In the genomic region with DNA sequence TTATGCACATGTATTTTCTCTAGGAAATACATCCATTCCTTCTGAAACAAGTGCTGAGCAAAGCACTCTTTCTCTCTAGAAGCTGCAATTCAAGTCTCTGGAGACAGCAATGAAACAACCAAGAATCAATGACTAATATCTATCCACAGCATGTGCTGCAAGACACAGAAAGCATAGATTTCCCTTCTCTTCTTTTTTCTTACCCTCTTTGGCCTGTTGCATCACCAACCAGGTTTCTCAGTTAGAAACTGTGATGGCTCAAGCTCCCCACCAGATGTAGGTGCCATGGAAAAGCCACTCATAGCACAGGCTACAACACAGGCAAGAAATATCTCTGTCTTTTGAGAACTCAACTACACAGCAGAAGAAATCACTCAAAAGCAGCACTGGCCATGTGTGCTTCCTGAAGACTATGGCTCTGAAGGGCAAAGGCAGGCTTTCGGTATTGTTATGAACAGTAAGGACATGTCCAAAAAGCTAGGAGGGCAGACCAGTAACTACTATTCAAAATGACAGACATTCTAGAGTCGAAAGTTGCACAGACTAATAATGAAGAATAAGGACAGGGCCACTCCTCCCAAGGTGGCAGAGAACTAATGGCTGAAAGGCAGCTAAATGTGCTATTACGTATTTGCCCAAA, we compare ENCODE assay signal across 17 cellular contexts. TPM values are rescaled to one million over a fixed set of nuclear protein-coding genes. Genes with fewer than 3 reads are reported as not detected.
A peak's percentile ranks its signal among the peaks of the same experiment; 100 is the strongest.
DNase-seq lines count a peak whose midpoint lies in the region; ATAC-seq, FAIRE-seq and TF ChIP-seq lines count a peak whose summit lies in the region.
"Had no signal": no experiment of that assay in that cellular context is flagged by ENCODE, and none has a peak within 500 bp of the region (broad histone marks: within the 10 kb centered on the region; RNA-seq: fewer than 3 reads in every experiment).

No MANE protein-coding gene starts in this region.

- no peaks in the 10 kb centered on the region for H3K27me3 ChIP-seq in Karpas-422 (ENCODE audit: low read length)
- H3K27me3 ChIP-seq: BLaER1 had no signal

- DNase-seq in GM03348 (ENCODE audit: low spot score) (peak; percentile 27), GM19239 (ENCODE audit: insufficient read length, low spot score) (no peak), Karpas-422 (no peak), fibroblast of peridontal ligament (ENCODE audit: extremely low read depth) (peak; percentile 72), endothelial cell (ENCODE audit: low spot score) (no peak), RWPE1 (ENCODE audit: low spot score) (no peak), NCI-H1105 treated with DMSO at 0.1 percent for 48 hours (lab: John Stamatoyannopoulos, UW) (no peak)
- DNase-seq: amygdala; H9; naive thymus-derived CD4-positive, alpha-beta T cell; NCI-H2171 treated with DMSO at 0.1 percent for 48 hours; PC-3; stimulated activated CD8-positive, alpha-beta memory T cell treated with anti-CD3 and anti-CD28 coated beads, Interleukin-4, amount 100 ng/mL, for 48 hours; SW 1271 had no signal

- no peaks in the 10 kb centered on the region for H3K36me3 ChIP-seq in Karpas-422 (ENCODE audit: insufficient read depth, low read length)

- no peak overlapping the region for H3K27ac Mint-ChIP-seq in endothelial cell (ENCODE audit: unreplicated experiment)
- H3K27ac Mint-ChIP-seq in stimulated activated memory B cell treated with anti-CD40 and anti-IgM and Interleukin-4, amounts not matched to agents 10 μg/mL and 1 μg/mL and 100 μg/mL, for 72 hours = no peak overlapping the region
- H3K27ac Mint-ChIP-seq: naive thymus-derived CD4-positive, alpha-beta T cell had no signal

- H2AFZ ChIP-seq in Karpas-422 (ENCODE audit: low read length) = no peak overlapping the region

- FAIRE-seq in GM19239 (lab: Jason Lieb, UNC) = peak; percentile 57
- FAIRE-seq: colon had no signal

- CTCF ChIA-PET in RWPE1 (lab: Yijun Ruan, JAX) = no interaction called here

- no peak overlapping the region for H3K9ac ChIP-seq in Karpas-422 (ENCODE audit: low read length)
- H3K9ac ChIP-seq: BLaER1 had no signal

- H3K4me1 Mint-ChIP-seq in endothelial cell (ENCODE audit: unreplicated experiment) = peaks cover 35% of the 10 kb centered on the region
- H3K4me1 Mint-ChIP-seq in stimulated activated memory B cell treated with anti-CD40 and anti-IgM and Interleukin-4, amounts not matched to agents 10 μg/mL and 1 μg/mL and 100 μg/mL, for 72 hours = peaks cover 51% of the 10 kb centered on the region

- no peaks in the 10 kb centered on the region for H3K9me2 ChIP-seq in Karpas-422 (replicated peaks; ENCODE audit: insufficient read depth, low read length)

- POLR2A ChIA-PET in RWPE1 (lab: Yijun Ruan, JAX; ENCODE audit: low non-redundant PET) = no interaction called here

- no peaks in the 10 kb centered on the region; the same call in 1 of the 2 replicates for H4K20me1 ChIP-seq in Karpas-422 (ENCODE audit: insufficient read depth, low read depth, low read length)

- no peaks in the 10 kb centered on the region for H3K9me3 ChIP-seq in Karpas-422 (ENCODE audit: low read length)
- H3K9me3 ChIP-seq: BLaER1 had no signal

- peaks cover 11% of the 10 kb centered on the region for H3K36me3 Mint-ChIP-seq in endothelial cell (ENCODE audit: low read depth, unreplicated experiment)
- peaks cover 37% of the 10 kb centered on the region for H3K36me3 Mint-ChIP-seq in stimulated activated memory B cell treated with anti-CD40 and anti-IgM and Interleukin-4, amounts not matched to agents 10 μg/mL and 1 μg/mL and 100 μg/mL, for 72 hours

- H3K27me3 Mint-ChIP-seq in endothelial cell (ENCODE audit: unreplicated experiment) = peaks cover 2% of the 10 kb centered on the region
- no peaks in the 10 kb centered on the region for H3K27me3 Mint-ChIP-seq in stimulated activated memory B cell treated with anti-CD40 and anti-IgM and Interleukin-4, amounts not matched to agents 10 μg/mL and 1 μg/mL and 100 μg/mL, for 72 hours
- H3K27me3 Mint-ChIP-seq: naive thymus-derived CD4-positive, alpha-beta T cell had no signal

- peaks cover 95% of the 10 kb centered on the region for H3K79me2 ChIP-seq in Karpas-422 (ENCODE audit: low read length)

- no peaks in the 10 kb centered on the region for H3K9me3 Mint-ChIP-seq in endothelial cell (ENCODE audit: unreplicated experiment)
- no peaks in the 10 kb centered on the region for H3K9me3 Mint-ChIP-seq in stimulated activated memory B cell treated with anti-CD40 and anti-IgM and Interleukin-4, amounts not matched to agents 10 μg/mL and 1 μg/mL and 100 μg/mL, for 72 hours
- H3K9me3 Mint-ChIP-seq: H9; naive thymus-derived CD4-positive, alpha-beta T cell had no signal

- no peak overlapping the region for H3K4me3 Mint-ChIP-seq in endothelial cell (ENCODE audit: unreplicated experiment)
- no peak overlapping the region for H3K4me3 Mint-ChIP-seq in stimulated activated memory B cell treated with anti-CD40 and anti-IgM and Interleukin-4, amounts not matched to agents 10 μg/mL and 1 μg/mL and 100 μg/mL, for 72 hours
- H3K4me3 Mint-ChIP-seq: H9; naive thymus-derived CD4-positive, alpha-beta T cell had no signal

- H3K27ac ChIP-seq in Karpas-422 (ENCODE audit: low read length) = 0 out of 2 replicates have a peak overlapping the region, but pooled peaks have one; percentile 16
- H3K27ac ChIP-seq in RWPE1 = no peak overlapping the region
- H3K27ac ChIP-seq: BLaER1 had no signal

- no peak for ATAC-seq in stimulated activated memory B cell treated with anti-CD40 and anti-IgM and Interleukin-4, amounts not matched to agents 10 μg/mL and 1 μg/mL and 100 μg/mL, for 72 hours
- ATAC-seq: naive thymus-derived CD4-positive, alpha-beta T cell; PC-3 had no signal

- H3K4me1 ChIP-seq in Karpas-422 (ENCODE audit: low read length) = peaks cover 83% of the 10 kb centered on the region

- H3K4me2 ChIP-seq in Karpas-422 (ENCODE audit: low read depth, low read length, poor library complexity, severe bottlenecking) = no peak overlapping the region
- H3K4me2 ChIP-seq: BLaER1 had no signal

- H3K4me3 ChIP-seq in Karpas-422 (ENCODE audit: low read length) = no peak overlapping the region
- H3K4me3 ChIP-seq: BLaER1 had no signal

- TF ChIP-seq CTCF in endothelial cell (IDR thresholded peaks at IDR 0.05; ENCODE audit: unreplicated experiment) (no peak), RWPE1 (conservative IDR thresholded peaks at IDR 0.05; ENCODE audit: low read depth) (no peak)

RNA-seq across cellular contexts. Expression of a gene that starts 15.5 kb away (rescaled TPM):
- 70.9 and 93.4 TPM in 2 replicates for total RNA-seq in Karpas-422 (2014; rRNA removed; shearing (Covaris generic); ENCODE audit: low replicate concordance)
- total RNA-seq in endothelial cell (ENCODE audit: unreplicated experiment) = 135 TPM

RNA-seq across cellular contexts. Expression of a gene that starts 15.5 kb away (rescaled TPM):
- 67.1 and 78.6 TPM in 2 replicates for total RNA-seq in Karpas-422 (2014; rRNA removed; shearing (Covaris generic); ENCODE audit: low replicate concordance)
- 33.2 TPM for total RNA-seq in endothelial cell (ENCODE audit: unreplicated experiment)

Comparison
In these comparisons a context has a peak if more than half of its experiments do, and no peak if none do; other contexts are left out.
1. DNase-seq: peak in GM03348 (single experiment) and fibroblast of peridontal ligament (single experiment); none in GM19239 (single experiment), Karpas-422 (single experiment), endothelial cell (single experiment), RWPE1 (single experiment) and NCI-H1105 treated with DMSO at 0.1 percent for 48 hours (single experiment).